ENCODE assay signal across 16 cellular contexts in the genomic region with DNA sequence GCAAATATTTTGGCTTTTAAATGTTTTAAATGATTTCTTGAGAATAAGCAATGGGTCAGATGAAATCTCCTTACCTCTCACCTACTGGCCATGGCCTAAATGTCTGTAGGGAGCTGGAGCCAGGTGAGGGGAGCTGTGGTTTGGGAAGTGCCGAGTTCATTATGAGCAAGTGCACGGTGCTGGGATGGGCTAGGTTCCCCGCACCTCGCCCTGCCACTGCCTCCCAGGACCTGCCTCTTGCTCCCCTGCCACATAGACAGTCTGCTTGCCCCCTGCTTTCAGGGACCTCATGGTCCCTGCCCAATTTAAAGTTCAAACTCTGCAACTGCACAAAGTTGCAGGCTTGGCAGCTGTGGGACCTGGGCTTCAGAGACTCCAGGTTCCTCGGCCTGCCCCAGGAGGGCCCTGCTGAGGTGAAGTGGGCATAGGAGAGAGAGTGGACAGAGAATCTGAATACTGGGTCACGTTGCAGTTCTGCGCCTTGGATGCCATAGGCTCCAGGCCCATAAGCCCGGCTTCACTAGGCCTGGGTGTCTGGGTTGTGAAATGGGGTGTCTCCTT. TPM values are rescaled to one million over a fixed set of nuclear protein-coding genes. Genes with fewer than 3 reads are reported as not detected.
DNase-seq lines count a peak whose midpoint lies in the region; ATAC-seq and TF ChIP-seq lines count a peak whose summit lies in the region.
"Had no signal": no experiment of that assay in that cellular context is flagged by ENCODE, and none has a peak within 500 bp of the region (broad histone marks: within the 10 kb centered on the region; RNA-seq: fewer than 3 reads in every experiment).

No MANE protein-coding gene starts in this region.

- H3K4me3 Mint-ChIP-seq in activated CD4-positive, alpha-beta T cell treated with anti-CD3 and anti-CD28 coated beads, Interleukin-2, amount 10 ng/mL, durations not matched to agents 24 days and 14 days, result no peak overlapping the region
- H3K4me3 Mint-ChIP-seq in activated CD4-positive, alpha-beta T cell treated with anti-CD3 and anti-CD28 coated beads, Interleukin-2, amount 10 ng/mL, durations not matched to agents 7 days and 5 days, result no peak overlapping the region
- no peak overlapping the region for H3K4me3 Mint-ChIP-seq in WTC11
- no peak overlapping the region for H3K4me3 Mint-ChIP-seq in osteocyte (ENCODE audit: unreplicated experiment)
- no peak overlapping the region for H3K4me3 Mint-ChIP-seq in chondrocyte (ENCODE audit: unreplicated experiment)
- H3K4me3 Mint-ChIP-seq in activated CD4-positive, alpha-beta memory T cell treated with anti-CD3 and anti-CD28 coated beads, Interleukin-2, amount 10 ng/mL, durations not matched to agents 7 days and 5 days, result no peak overlapping the region
- H3K4me3 Mint-ChIP-seq: CD14-positive monocyte; CD4-positive, alpha-beta memory T cell had no signal

- no peaks in the 10 kb centered on the region for H3K36me3 Mint-ChIP-seq in activated CD4-positive, alpha-beta T cell treated with anti-CD3 and anti-CD28 coated beads, Interleukin-2, amount 10 ng/mL, durations not matched to agents 24 days and 14 days (ENCODE audit: low read depth)
- no peaks in the 10 kb centered on the region for H3K36me3 Mint-ChIP-seq in activated CD4-positive, alpha-beta T cell treated with anti-CD3 and anti-CD28 coated beads, Interleukin-2, amount 10 ng/mL, durations not matched to agents 7 days and 5 days (ENCODE audit: low read depth)
- no peaks in the 10 kb centered on the region for H3K36me3 Mint-ChIP-seq in WTC11
- H3K36me3 Mint-ChIP-seq in osteocyte (ENCODE audit: unreplicated experiment), result no peaks in the 10 kb centered on the region
- no peaks in the 10 kb centered on the region for H3K36me3 Mint-ChIP-seq in chondrocyte (ENCODE audit: low read depth)
- H3K36me3 Mint-ChIP-seq in activated CD4-positive, alpha-beta memory T cell treated with anti-CD3 and anti-CD28 coated beads, Interleukin-2, amount 10 ng/mL, durations not matched to agents 7 days and 5 days (ENCODE audit: low read depth), result no peaks in the 10 kb centered on the region
- H3K36me3 Mint-ChIP-seq: CD4-positive, alpha-beta memory T cell had no signal

- H3K27ac Mint-ChIP-seq in activated CD4-positive, alpha-beta T cell treated with anti-CD3 and anti-CD28 coated beads, Interleukin-2, amount 10 ng/mL, durations not matched to agents 24 days and 14 days, result no peak overlapping the region
- H3K27ac Mint-ChIP-seq in activated CD4-positive, alpha-beta T cell treated with anti-CD3 and anti-CD28 coated beads, Interleukin-2, amount 10 ng/mL, durations not matched to agents 7 days and 5 days, result no peak overlapping the region
- no peak overlapping the region for H3K27ac Mint-ChIP-seq in WTC11
- no peak overlapping the region for H3K27ac Mint-ChIP-seq in osteocyte (ENCODE audit: unreplicated experiment)
- H3K27ac Mint-ChIP-seq in chondrocyte (ENCODE audit: unreplicated experiment), result no peak overlapping the region
- H3K27ac Mint-ChIP-seq in activated CD4-positive, alpha-beta memory T cell treated with anti-CD3 and anti-CD28 coated beads, Interleukin-2, amount 10 ng/mL, durations not matched to agents 7 days and 5 days, result no peak overlapping the region
- H3K27ac Mint-ChIP-seq: CD14-positive monocyte; CD4-positive, alpha-beta memory T cell had no signal

- TF ChIP-seq CTCF in WTC11 (IDR thresholded peaks at IDR 0.05) (no peak), osteocyte (IDR thresholded peaks at IDR 0.05) (no peak), chondrocyte (IDR thresholded peaks at IDR 0.05) (no peak)

- H3K27me3 Mint-ChIP-seq in activated CD4-positive, alpha-beta T cell treated with anti-CD3 and anti-CD28 coated beads, Interleukin-2, amount 10 ng/mL, durations not matched to agents 24 days and 14 days, result peaks cover 8% of the 10 kb centered on the region
- peaks cover 9% of the 10 kb centered on the region for H3K27me3 Mint-ChIP-seq in activated CD4-positive, alpha-beta T cell treated with anti-CD3 and anti-CD28 coated beads, Interleukin-2, amount 10 ng/mL, durations not matched to agents 7 days and 5 days
- H3K27me3 Mint-ChIP-seq in WTC11 (ENCODE audit: low read depth), result peaks cover 11% of the 10 kb centered on the region
- peaks cover 37% of the 10 kb centered on the region for H3K27me3 Mint-ChIP-seq in osteocyte (ENCODE audit: unreplicated experiment)
- H3K27me3 Mint-ChIP-seq in chondrocyte (ENCODE audit: low read depth), result peaks cover 26% of the 10 kb centered on the region
- H3K27me3 Mint-ChIP-seq in activated CD4-positive, alpha-beta memory T cell treated with anti-CD3 and anti-CD28 coated beads, Interleukin-2, amount 10 ng/mL, durations not matched to agents 7 days and 5 days, result peaks cover 9% of the 10 kb centered on the region

- H3K4me1 Mint-ChIP-seq in activated CD4-positive, alpha-beta T cell treated with anti-CD3 and anti-CD28 coated beads, Interleukin-2, amount 10 ng/mL, durations not matched to agents 24 days and 14 days, result no peaks in the 10 kb centered on the region
- no peaks in the 10 kb centered on the region for H3K4me1 Mint-ChIP-seq in activated CD4-positive, alpha-beta T cell treated with anti-CD3 and anti-CD28 coated beads, Interleukin-2, amount 10 ng/mL, durations not matched to agents 7 days and 5 days
- H3K4me1 Mint-ChIP-seq in WTC11 (peaks cover 16% of the 10 kb centered on the region), osteocyte (ENCODE audit: unreplicated experiment) (no peaks in the 10 kb centered on the region), chondrocyte (ENCODE audit: low read depth) (no peaks in the 10 kb centered on the region)
- H3K4me1 Mint-ChIP-seq in activated CD4-positive, alpha-beta memory T cell treated with anti-CD3 and anti-CD28 coated beads, Interleukin-2, amount 10 ng/mL, durations not matched to agents 7 days and 5 days, result no peaks in the 10 kb centered on the region
- H3K4me1 Mint-ChIP-seq: CD4-positive, alpha-beta memory T cell had no signal

- CTCF ChIA-PET in activated CD4-positive, alpha-beta T cell treated with anti-CD3 and anti-CD28 coated beads, Interleukin-2, amount 10 ng/mL, durations not matched to agents 7 days and 5 days (lab: Charles Lee), result interaction anchor here (1.0 kb wide), 1 partner anchor 10 kb away, joined by 3 read pairs; no protein-coding TSS in a partner anchor
- CTCF ChIA-PET in WTC11 (lab: Charles Lee), result interaction anchor here (1.0 to 5.1 kb wide), 6 partner anchors 8 to 74 kb away, joined by 3 to 22 read pairs (median 6); no protein-coding TSS in a partner anchor
- CTCF ChIA-PET in activated CD4-positive, alpha-beta memory T cell treated with anti-CD3 and anti-CD28 coated beads, Interleukin-2, amount 10 ng/mL, durations not matched to agents 7 days and 5 days (lab: Charles Lee), result interaction anchor here (1.7 kb wide), 1 partner anchor 17 kb away, joined by 5 read pairs; no protein-coding TSS in a partner anchor

- POLR2A ChIA-PET in activated CD4-positive, alpha-beta T cell treated with anti-CD3 and anti-CD28 coated beads, Interleukin-2, amount 10 ng/mL, durations not matched to agents 7 days and 5 days (lab: Charles Lee), result no interaction called here
- POLR2A ChIA-PET in WTC11 (lab: Charles Lee), result no interaction called here
- POLR2A ChIA-PET in activated CD4-positive, alpha-beta memory T cell treated with anti-CD3 and anti-CD28 coated beads, Interleukin-2, amount 10 ng/mL, durations not matched to agents 7 days and 5 days (lab: Charles Lee), result no interaction called here

- DNase-seq in activated CD4-positive, alpha-beta T cell treated with anti-CD3 and anti-CD28 coated beads, Interleukin-2, amount 10 ng/mL, durations not matched to agents 24 days and 14 days, result peak; percentile 26
- DNase-seq in activated CD4-positive, alpha-beta T cell treated with anti-CD3 and anti-CD28 coated beads, Interleukin-2, amount 10 ng/mL, durations not matched to agents 7 days and 5 days, result no peak
- peak; percentile 2 for DNase-seq in AG08396 (ENCODE audit: low spot score)
- no peak for DNase-seq in WTC11 (ENCODE audit: low spot score)
- DNase-seq in osteocyte (ENCODE audit: extremely low spot score, unreplicated experiment), result peak; percentile 73
- no peak for DNase-seq in chondrocyte (ENCODE audit: low spot score)
- DNase-seq in activated CD4-positive, alpha-beta memory T cell treated with anti-CD3 and anti-CD28 coated beads, Interleukin-2, amount 10 ng/mL, durations not matched to agents 7 days and 5 days, result no peak
- DNase-seq: CD4-positive, alpha-beta memory T cell; DMS153; DMS79; GDM1 had no signal

- H3K9me3 Mint-ChIP-seq in activated CD4-positive, alpha-beta T cell treated with anti-CD3 and anti-CD28 coated beads, Interleukin-2, amount 10 ng/mL, durations not matched to agents 24 days and 14 days, result no peaks in the 10 kb centered on the region
- no peaks in the 10 kb centered on the region for H3K9me3 Mint-ChIP-seq in activated CD4-positive, alpha-beta T cell treated with anti-CD3 and anti-CD28 coated beads, Interleukin-2, amount 10 ng/mL, durations not matched to agents 7 days and 5 days
- H3K9me3 Mint-ChIP-seq in WTC11, result no peaks in the 10 kb centered on the region
- no peaks in the 10 kb centered on the region for H3K9me3 Mint-ChIP-seq in osteocyte (ENCODE audit: unreplicated experiment)
- H3K9me3 Mint-ChIP-seq in chondrocyte (ENCODE audit: low read depth), result no peaks in the 10 kb centered on the region
- H3K9me3 Mint-ChIP-seq in activated CD4-positive, alpha-beta memory T cell treated with anti-CD3 and anti-CD28 coated beads, Interleukin-2, amount 10 ng/mL, durations not matched to agents 7 days and 5 days, result no peaks in the 10 kb centered on the region
- H3K9me3 Mint-ChIP-seq: CD14-positive monocyte had no signal

- ATAC-seq in WTC11, result peak; percentile 41
- ATAC-seq: A549 had no signal

- intact Hi-C loops in activated CD4-positive, alpha-beta T cell treated with anti-CD3 and anti-CD28 coated beads, Interleukin-2, amount 10 ng/mL, durations not matched to agents 24 days and 14 days (cut with micrococcal nuclease), result no loop called here

RNA-seq across cellular contexts. Expression of gene OR13J1, which starts 5.4 kb away (rescaled TPM):
- not detected in 2 replicates for total RNA-seq in activated CD4-positive, alpha-beta T cell treated with anti-CD3 and anti-CD28 coated beads, Interleukin-2, amount 10 ng/mL, durations not matched to agents 24 days and 14 days
- not detected for total RNA-seq in activated CD4-positive, alpha-beta T cell treated with anti-CD3 and anti-CD28 coated beads, Interleukin-2, amount 10 ng/mL, durations not matched to agents 7 days and 5 days
- total RNA-seq in WTC11 (2021) (not detected in 3 replicates), osteocyte (not detected in 2 replicates), chondrocyte (not detected in 3 replicates)
- total RNA-seq in activated CD4-positive, alpha-beta memory T cell treated with anti-CD3 and anti-CD28 coated beads, Interleukin-2, amount 10 ng/mL, durations not matched to agents 7 days and 5 days, result not detected
- total RNA-seq: CD4-positive, alpha-beta memory T cell; Daoy; H1; HT-29 had no signal

RNA-seq across cellular contexts. Expression of gene TMEM8B, which starts 35.7 kb away (rescaled TPM):
- total RNA-seq in activated CD4-positive, alpha-beta T cell treated with anti-CD3 and anti-CD28 coated beads, Interleukin-2, amount 10 ng/mL, durations not matched to agents 24 days and 14 days, result 2.0 and 2.3 TPM in 2 replicates
- total RNA-seq in activated CD4-positive, alpha-beta T cell treated with anti-CD3 and anti-CD28 coated beads, Interleukin-2, amount 10 ng/mL, durations not matched to agents 7 days and 5 days, result 1 to 10 TPM; 3.8 to 4.0 TPM
- 9.5 to 10.8 TPM (median 10.2 TPM) in 3 replicates for total RNA-seq in WTC11 (2021)
- total RNA-seq in osteocyte, result 25.6 and 29.9 TPM in 2 replicates
- 17.4 to 18.2 TPM (median 18.1 TPM) in 3 replicates for total RNA-seq in chondrocyte
- 1 to 10 TPM; 3.1 to 3.2 TPM for total RNA-seq in activated CD4-positive, alpha-beta memory T cell treated with anti-CD3 and anti-CD28 coated beads, Interleukin-2, amount 10 ng/mL, durations not matched to agents 7 days and 5 days

RNA-seq across cellular contexts. Expression of gene FAM221B, which starts 36.2 kb away (rescaled TPM):
- total RNA-seq in activated CD4-positive, alpha-beta T cell treated with anti-CD3 and anti-CD28 coated beads, Interleukin-2, amount 10 ng/mL, durations not matched to agents 24 days and 14 days, result not detected in 2 replicates
- not detected for total RNA-seq in activated CD4-positive, alpha-beta T cell treated with anti-CD3 and anti-CD28 coated beads, Interleukin-2, amount 10 ng/mL, durations not matched to agents 7 days and 5 days
- total RNA-seq in WTC11 (2021), result 0.11 TPM in 1 of 3 replicates, not detected in the others
- total RNA-seq in osteocyte, result not detected in 2 replicates
- total RNA-seq in chondrocyte, result not detected in 3 replicates
- total RNA-seq in activated CD4-positive, alpha-beta memory T cell treated with anti-CD3 and anti-CD28 coated beads, Interleukin-2, amount 10 ng/mL, durations not matched to agents 7 days and 5 days, result not detected
- total RNA-seq: CD4-positive, alpha-beta memory T cell; Daoy; H1 had no signal

RNA-seq across cellular contexts. Expression of gene HRCT1, which starts 41.2 kb away (rescaled TPM):
- total RNA-seq in activated CD4-positive, alpha-beta T cell treated with anti-CD3 and anti-CD28 coated beads, Interleukin-2, amount 10 ng/mL, durations not matched to agents 24 days and 14 days, result not detected in 2 replicates
- total RNA-seq in activated CD4-positive, alpha-beta T cell treated with anti-CD3 and anti-CD28 coated beads, Interleukin-2, amount 10 ng/mL, durations not matched to agents 7 days and 5 days, result not detected
- total RNA-seq in WTC11 (2021), result 0.41 TPM in 1 of 3 replicates, not detected in the others
- 3.0 and 3.7 TPM in 2 replicates for total RNA-seq in osteocyte
- 7.2 to 16.6 TPM (median 7.8 TPM) in 3 replicates for total RNA-seq in chondrocyte
- total RNA-seq in activated CD4-positive, alpha-beta memory T cell treated with anti-CD3 and anti-CD28 coated beads, Interleukin-2, amount 10 ng/mL, durations not matched to agents 7 days and 5 days, result not detected
- total RNA-seq: CD4-positive, alpha-beta memory T cell; H1 had no signal

RNA-seq across cellular contexts. Expression of gene SPAAR, which starts 44.5 kb away (rescaled TPM):
- not detected in 2 replicates for total RNA-seq in activated CD4-positive, alpha-beta T cell treated with anti-CD3 and anti-CD28 coated beads, Interleukin-2, amount 10 ng/mL, durations not matched to agents 24 days and 14 days
- total RNA-seq in activated CD4-positive, alpha-beta T cell treated with anti-CD3 and anti-CD28 coated beads, Interleukin-2, amount 10 ng/mL, durations not matched to agents 7 days and 5 days, result not detected
- total RNA-seq in WTC11 (2021) (0.23 to 0.33 TPM in 2 of 3 replicates, not detected in the other), osteocyte (0.56 TPM in 1 of 2 replicates, not detected in the other), chondrocyte (0.70 to 1.3 TPM (median 0.77 TPM) in 3 replicates)
- total RNA-seq in activated CD4-positive, alpha-beta memory T cell treated with anti-CD3 and anti-CD28 coated beads, Interleukin-2, amount 10 ng/mL, durations not matched to agents 7 days and 5 days, result not detected
- total RNA-seq: CD4-positive, alpha-beta memory T cell; Daoy; H1 had no signal

Comparison
In these comparisons a context has a peak if more than half of its experiments do, and no peak if none do; other contexts are left out.
1. DNase-seq: peak in activated CD4-positive, alpha-beta T cell treated with anti-CD3 and anti-CD28 coated beads, Interleukin-2, amount 10 ng/mL, durations not matched to agents 24 days and 14 days (single experiment), AG08396 (single experiment) and osteocyte (single experiment); none in activated CD4-positive, alpha-beta T cell treated with anti-CD3 and anti-CD28 coated beads, Interleukin-2, amount 10 ng/mL, durations not matched to agents 7 days and 5 days (single experiment), WTC11 (single experiment), chondrocyte (single experiment) and activated CD4-positive, alpha-beta memory T cell treated with anti-CD3 and anti-CD28 coated beads, Interleukin-2, amount 10 ng/mL, durations not matched to agents 7 days and 5 days (single experiment).